8 cellular contexts compared by ENCODE assay signal in the genomic region with DNA sequence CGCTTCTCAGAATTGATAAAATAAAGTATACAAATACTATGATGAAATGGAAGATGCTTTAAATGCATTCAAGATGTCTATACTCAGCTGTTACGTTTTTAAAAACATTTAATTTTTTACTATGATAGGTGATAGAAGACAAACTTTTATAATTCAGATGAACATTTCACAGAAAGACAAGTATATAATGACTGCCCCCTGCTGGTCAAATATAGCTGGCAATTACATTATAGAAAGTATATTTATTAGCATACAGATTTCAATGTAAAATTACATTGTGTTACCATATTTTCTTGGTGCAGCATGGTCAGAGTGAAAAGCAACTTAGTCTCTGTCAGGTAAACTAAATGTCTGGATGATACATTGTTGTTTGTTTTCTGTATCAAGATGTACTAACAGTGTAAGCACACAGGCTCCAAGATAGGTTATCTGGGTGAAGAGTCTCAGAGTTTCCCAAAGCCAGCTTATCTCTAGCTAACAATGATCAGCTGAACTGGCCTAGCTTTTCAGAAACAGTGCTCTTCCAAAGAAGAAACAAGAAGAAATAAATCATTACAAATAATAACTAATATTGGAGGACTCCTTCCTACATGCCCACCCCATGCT. TPM values are rescaled to one million over a fixed set of nuclear protein-coding genes. Genes with fewer than 3 reads are reported as not detected.
A peak's percentile ranks its signal among the peaks of the same experiment; 100 is the strongest.
DNase-seq lines count a peak whose midpoint lies in the region; ATAC-seq and TF ChIP-seq lines count a peak whose summit lies in the region.

No MANE protein-coding gene starts in this region.

- POLR2A ChIA-PET in BJ (lab: Charles Lee): no interaction called here

- no peaks in the 10 kb centered on the region for H3K27me3 ChIP-seq in BJ (ENCODE audit: control insufficient read depth, insufficient read depth, low read length)
- no peaks in the 10 kb centered on the region for H3K27me3 ChIP-seq in Peyer's patch

- TF ChIP-seq POLR2A in Peyer's patch (IDR thresholded peaks at IDR 0.05): no peak

- no peaks in the 10 kb centered on the region for H3K36me3 ChIP-seq in BJ (ENCODE audit: control insufficient read depth, insufficient read depth, low read length)
- no peaks in the 10 kb centered on the region for H3K36me3 ChIP-seq in Peyer's patch

- no peak for DNase-seq in BJ (ENCODE audit: low read depth)
- peak in 1 of 3 donors; percentile 17 for DNase-seq in Peyer's patch
- peak; percentile 37 for DNase-seq in fibroblast of mammary gland (ENCODE audit: low read depth)
- peak; percentile 21 for DNase-seq in stimulated activated CD8-positive, alpha-beta memory T cell treated with anti-CD3 and anti-CD28 coated beads, Interleukin-4, amount 100 ng/mL, for 48 hours
- no peak for DNase-seq in foreskin melanocyte

- H3K4me1 ChIP-seq in Peyer's patch: no peaks in the 10 kb centered on the region

- peak; percentile 33 for TF ChIP-seq CTCF in BJ (IDR thresholded peaks at IDR 0.05; ENCODE audit: insufficient read depth, low read depth, low read length)
- peak; percentile 41 for TF ChIP-seq CTCF in GM12873 (IDR thresholded peaks at IDR 0.05; ENCODE audit: insufficient read depth, low read depth, low read length, missing control alignments)
- peak; percentile 55 to 63 (median 58) for TF ChIP-seq CTCF in Peyer's patch (IDR thresholded peaks at IDR 0.05)
- peak; percentile 57 for TF ChIP-seq CTCF in fibroblast of mammary gland (conservative IDR thresholded peaks at IDR 0.05; ENCODE audit: control insufficient read depth, insufficient read depth, low read depth, low read length)

- H3K9me3 ChIP-seq in Peyer's patch: no peaks in the 10 kb centered on the region

- ATAC-seq in HG03045 (IDR thresholded peaks at IDR 0.05; ENCODE audit: unreplicated experiment) (no peak), HG02642 (IDR thresholded peaks at IDR 0.05; ENCODE audit: poor library complexity, unreplicated experiment) (no peak)

- no peak overlapping the region for H3K4me3 ChIP-seq in BJ (ENCODE audit: low read depth, low read length)
- no peak overlapping the region for H3K4me3 ChIP-seq in Peyer's patch
- H3K4me3 ChIP-seq in fibroblast of mammary gland (ENCODE audit: control insufficient read depth, low read depth, low read length): no peak overlapping the region

- CTCF ChIA-PET in BJ (lab: Yijun Ruan, JAX): interaction anchor here (0.7 to 2.6 kb wide), 13 partner anchors 8 to 421 kb away, joined by 3 to 19 read pairs (median 4); a partner anchor contains a TSS

- no peak overlapping the region for H3K27ac ChIP-seq in Peyer's patch

RNA-seq across cellular contexts. Expression of gene SRPX, which starts 54.1 kb away (rescaled TPM):
- polyA plus RNA-seq in BJ (2011; rRNA removed): 44.9 and 48.2 TPM in 2 replicates
- polyA minus RNA-seq in BJ (2011; rRNA and poly(A)+ RNA removed): 23.6 and 25.9 TPM in 2 replicates
- 10 to 100 TPM; 14.2 to 26.4 (median 22.1) TPM for total RNA-seq in Peyer's patch

Comparison
In these comparisons a context has a peak if more than half of its experiments do, and no peak if none do; other contexts are left out.
1. DNase-seq: peak in fibroblast of mammary gland (single experiment) and stimulated activated CD8-positive, alpha-beta memory T cell treated with anti-CD3 and anti-CD28 coated beads, Interleukin-4, amount 100 ng/mL, for 48 hours (single experiment); none in BJ (single experiment) and foreskin melanocyte (single experiment).
2. Peak in every context shown above with its lines, with median percentiles within 50 percentile points of each other: CTCF ChIP-seq.